Comparison of ENCODE assay signal across 8 cellular contexts in the genomic region with DNA sequence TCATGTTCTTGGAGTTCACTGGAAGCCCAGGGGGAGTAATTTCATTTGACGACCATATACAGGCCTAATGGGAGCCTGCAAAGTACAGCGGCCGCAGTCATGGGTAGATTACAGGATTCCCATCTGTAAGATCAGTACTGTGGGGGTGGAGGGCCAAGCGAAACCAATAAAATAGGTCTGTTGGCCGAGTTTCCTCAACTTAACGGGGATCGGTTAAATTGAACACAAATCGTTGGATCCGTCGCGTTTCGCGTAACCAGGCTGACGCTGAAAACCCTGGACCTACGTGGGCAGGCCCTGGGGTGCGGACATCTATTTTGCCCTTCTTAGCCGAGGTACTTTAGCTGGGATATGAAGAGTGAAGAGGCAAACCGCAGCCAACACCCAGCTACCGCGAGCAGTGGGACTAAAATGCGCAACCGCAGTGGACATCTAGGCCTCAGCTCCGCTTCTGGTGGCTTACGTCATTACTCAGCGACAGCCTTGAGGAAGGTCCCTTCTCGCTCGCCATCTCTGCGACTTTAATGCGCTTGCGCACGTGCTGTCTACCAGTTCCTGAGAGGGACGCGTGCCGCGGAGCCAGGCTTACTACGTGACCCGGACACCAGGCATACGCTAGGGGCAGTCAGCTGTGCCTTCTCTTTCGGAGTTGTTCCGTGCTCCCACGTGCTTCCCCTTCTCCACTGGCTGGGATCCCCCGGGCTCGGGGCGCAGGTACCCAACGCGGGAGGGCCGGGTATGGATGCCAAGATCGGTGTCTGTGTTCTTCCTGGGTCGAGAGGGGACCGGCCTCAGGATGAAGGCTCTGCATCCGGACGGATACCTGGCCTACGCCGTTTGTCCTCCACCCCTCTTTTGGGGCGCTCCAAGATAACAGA. TPM values are rescaled to one million over a fixed set of nuclear protein-coding genes. Genes with fewer than 3 reads are reported as not detected.
DNase-seq lines count a peak whose midpoint lies in the region; ATAC-seq and TF ChIP-seq lines count a peak whose summit lies in the region.

A gene (plus strand): TSS at position 551 of the 878 bp plus-strand sequence. CDS start 2,597 bp downstream, outside the sequence.

- TF ChIP-seq CTCF in GM13976 (IDR thresholded peaks at IDR 0.05; ENCODE audit: borderline replicate concordance, control extremely low read depth, extremely low read depth, insufficient read depth, missing control alignments) (no peak), adrenal gland (IDR thresholded peaks at IDR 0.05) (peak in 5 of 6 experiments; percentile 2 to 21 (median 12)), heart left ventricle (IDR thresholded peaks at IDR 0.05) (peak in 4 of 12 donors; percentile 6 to 23 (median 15)), upper lobe of left lung (IDR thresholded peaks at IDR 0.05) (peak in 3 of 6 experiments; percentile 37 to 58 (median 52))

- no peaks in the 10 kb centered on the region for H3K27me3 ChIP-seq in adrenal gland
- no peaks in the 10 kb centered on the region for H3K27me3 ChIP-seq in heart left ventricle
- no peaks in the 10 kb centered on the region for H3K27me3 ChIP-seq in upper lobe of left lung

- peak in 1 of 4 donors; percentile 91 for TF ChIP-seq EP300 in upper lobe of left lung (IDR thresholded peaks at IDR 0.05)

- peak; percentile 92 for ATAC-seq in HG02870 (IDR thresholded peaks at IDR 0.05; ENCODE audit: unreplicated experiment)
- ATAC-seq in heart left ventricle, result peak; percentile 96 to 99 (median 98)
- peak; percentile 97 to 99 for ATAC-seq in upper lobe of left lung (ENCODE audit: low FRiP score in 2 of 2)

- peaks cover 0 to 25% of the 10 kb centered on the region in 2 donors for H3K36me3 ChIP-seq in adrenal gland (replicated peaks in 1 of 2)
- H3K36me3 ChIP-seq in heart left ventricle, result peaks cover 0 to 54% (median 49%) of the 10 kb centered on the region in 9 donors
- peaks cover 3 to 31% (median 8%) of the 10 kb centered on the region in 4 donors for H3K36me3 ChIP-seq in upper lobe of left lung

- 0 to 1% (median 0%) methylated on average over 34 to 55 of the region's 55 CpGs for WGBS in adrenal gland, 4 donors
- WGBS in heart left ventricle, 4 donors, result 0 to 1% (median 0%) methylated on average over 48 to 55 of the region's 55 CpGs
- WGBS in upper lobe of left lung, 2 donors, result 0 to 1% methylated on average over 25 to 35 of the region's 55 CpGs

- DNase-seq in GM13976 (ENCODE audit: low spot score) (peak; percentile 92), NCI-H146 (lab: John Stamatoyannopoulos, UW) (peak; percentile 97), T-helper 1 cell (peak; percentile 92 to 98 (median 96)), adrenal gland (peak; percentile 97 to 99 (median 98)), heart left ventricle (peak; percentile 96 to 98 (median 97)), posterior cingulate gyrus (peak; percentile 91 to 99 (median 93)), upper lobe of left lung (peak; percentile 91 to 98)

- no peaks in the 10 kb centered on the region for H3K9me3 ChIP-seq in adrenal gland (replicated peaks in 1 of 3)
- no peaks in the 10 kb centered on the region for H3K9me3 ChIP-seq in heart left ventricle
- no peaks in the 10 kb centered on the region for H3K9me3 ChIP-seq in upper lobe of left lung

- H3K4me3 ChIP-seq in adrenal gland (peak within 1 kb of the TSS; percentile 4 to 99 (median 87)), heart left ventricle (peak within 1 kb of the TSS; percentile 69 to 98 (median 88)), upper lobe of left lung (peak within 1 kb of the TSS; percentile 70 to 93 (median 86))

- H3K4me1 ChIP-seq in adrenal gland (replicated peaks in 1 of 2) (peaks cover 10 to 20% of the 10 kb centered on the region in 2 donors), heart left ventricle (peaks cover 0 to 25% (median 14%) of the 10 kb centered on the region in 12 donors), upper lobe of left lung (peaks cover 16 to 30% (median 19%) of the 10 kb centered on the region in 4 donors)

- in situ Hi-C loops in GM13976 (cut with MboI; ENCODE audit: low sequenced_read_pairs, unreplicated experiment), result no loop called here

- H3K27ac ChIP-seq in adrenal gland, result peak within 1 kb of the TSS; percentile 37 to 98 (median 91)
- H3K27ac ChIP-seq in heart left ventricle, result peak within 1 kb of the TSS; percentile 83 to 97 (median 92)
- peak within 1 kb of the TSS; percentile 92 to 97 (median 94) for H3K27ac ChIP-seq in upper lobe of left lung

- TF ChIP-seq POLR2A in adrenal gland (IDR thresholded peaks at IDR 0.05) (peak; percentile 53 to 87), heart left ventricle (IDR thresholded peaks at IDR 0.05) (peak in 1 of 2 donors; percentile 84), upper lobe of left lung (IDR thresholded peaks at IDR 0.05) (peak in 3 of 4 donors; percentile 74 to 87 (median 82))

- intact Hi-C loops in adrenal gland (cut with DNase I) (loop anchor here (5.0 to 10.0 kb wide), 2 partner anchors 51 to 53 kb away; a partner anchor contains a TSS), heart left ventricle (cut with DNase I) (loop anchor here (1.0 to 10.0 kb wide), 10 partner anchors 38 to 252 kb away; a partner anchor contains a TSS), posterior cingulate gyrus (cut with DNase I) (loop anchor here (1.0 to 5.0 kb wide), 3 partner anchors 54 to 252 kb away; a partner anchor contains a TSS)

RNA-seq across cellular contexts. Expression of the gene that starts here (rescaled TPM):
- total RNA-seq in adrenal gland (10 to 100 TPM; 16.8 to 53.7 (median 33.8) TPM), heart left ventricle (10 to 100 TPM; 14.5 to 27.1 (median 21.2) TPM), upper lobe of left lung (10 to 100 TPM; 19.3 to 69.1 (median 32.5) TPM)
- polyA plus RNA-seq in adrenal gland (10 to 100 TPM; 48.9 to 65.2 (median 49.9) TPM), heart left ventricle (10 to 100 TPM; 16.3 to 21.1 TPM)

Comparison
In these comparisons a context has a peak if more than half of its experiments do, and no peak if none do; other contexts are left out.
1. Peak in every context shown above with its lines: DNase-seq, ATAC-seq, H3K4me3 ChIP-seq and H3K27ac ChIP-seq.